16 cellular contexts compared by ENCODE assay signal in the genomic region with DNA sequence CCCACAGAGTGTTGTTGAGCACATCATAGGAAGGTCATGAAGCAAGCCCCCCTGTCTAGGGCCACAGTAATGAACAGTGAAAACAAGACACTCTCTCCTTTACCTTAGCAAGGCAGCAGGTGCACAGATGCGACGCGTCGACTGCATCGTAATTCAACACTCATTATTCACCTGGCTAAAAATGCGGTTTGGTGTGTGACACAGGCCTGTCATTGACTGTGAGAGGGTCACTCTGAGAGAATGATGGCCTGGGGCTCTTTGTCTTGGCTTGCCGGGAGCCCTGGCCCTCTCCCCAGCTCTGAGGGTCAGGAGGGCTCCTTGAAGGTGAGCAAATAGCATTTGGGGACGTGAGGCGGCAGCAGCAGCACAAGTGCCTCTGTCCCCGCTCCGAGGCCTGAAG. TPM values are rescaled to one million over a fixed set of nuclear protein-coding genes. Genes with fewer than 3 reads are reported as not detected.
A peak's percentile ranks its signal among the peaks of the same experiment; 100 is the strongest.
DNase-seq lines count a peak whose midpoint lies in the region; ATAC-seq, FAIRE-seq and TF ChIP-seq lines count a peak whose summit lies in the region.
"Had no signal": no experiment of that assay in that cellular context is flagged by ENCODE, and none has a peak within 500 bp of the region (broad histone marks: within the 10 kb centered on the region; RNA-seq: fewer than 3 reads in every experiment).

No MANE protein-coding gene starts in this region.

- H3K4me1 ChIP-seq in Caco-2 = peaks cover 89% of the 10 kb centered on the region
- H3K4me1 ChIP-seq in body of pancreas = peaks cover 85% of the 10 kb centered on the region
- peaks cover 52 to 72% of the 10 kb centered on the region in 2 donors for H3K4me1 ChIP-seq in neuronal stem cell (ENCODE audit: control insufficient read depth in 2 of 2, insufficient read depth in 1 of 2, low read depth in 1 of 2, low read length in 2 of 2)
- H3K4me1 ChIP-seq in kidney (ENCODE audit: control insufficient read depth in 1 of 2, insufficient read depth in 1 of 2, low read depth in 1 of 2, low read length in 2 of 2) = peaks cover 56 to 58% of the 10 kb centered on the region in 2 donors

- no peaks in the 10 kb centered on the region for H3K9me3 ChIP-seq in Caco-2
- no peaks in the 10 kb centered on the region for H3K9me3 ChIP-seq in body of pancreas
- no peaks in the 10 kb centered on the region for H3K9me3 ChIP-seq in neuronal stem cell (replicated peaks in 1 of 2; ENCODE audit: control insufficient read depth in 2 of 2, insufficient read depth in 1 of 2, low read depth in 1 of 2, low read length in 2 of 2)
- no peaks in the 10 kb centered on the region for H3K9me3 ChIP-seq in kidney (ENCODE audit: control insufficient read depth in 1 of 2, low read length in 2 of 2)
- H3K9me3 ChIP-seq: BLaER1, thoracic aorta had no signal

- no peak overlapping the region for H3K23ac ChIP-seq in neuronal stem cell (ENCODE audit: low read depth, low read length, poor library complexity)

- H3K27ac ChIP-seq in body of pancreas = peak overlapping the region; percentile 61 to 70 (median 64)
- no peak overlapping the region for H3K27ac ChIP-seq in neuronal stem cell (replicated peaks; ENCODE audit: low read length)
- H3K27ac ChIP-seq in kidney (ENCODE audit: low read depth in 2 of 2, low read length in 2 of 2) = no peak overlapping the region
- H3K27ac ChIP-seq: BLaER1, thoracic aorta had no signal

- H3K27me3 ChIP-seq in Caco-2 (replicated peaks; ENCODE audit: control insufficient read depth, insufficient read depth, low read length) = no peaks in the 10 kb centered on the region
- no peaks in the 10 kb centered on the region for H3K27me3 ChIP-seq in body of pancreas
- H3K27me3 ChIP-seq in neuronal stem cell (ENCODE audit: control insufficient read depth in 3 of 3, insufficient read depth in 3 of 3, low read depth in 1 of 3, low read length in 3 of 3) = no peaks in the 10 kb centered on the region
- H3K27me3 ChIP-seq: BLaER1 had no signal

- H3K4ac ChIP-seq in neuronal stem cell (ENCODE audit: low read length) = no peak overlapping the region

- H3K4me3 ChIP-seq in Caco-2 (ENCODE audit: low read depth, low read length) = no peak overlapping the region
- no peak overlapping the region for H3K4me3 ChIP-seq in body of pancreas
- H3K4me3 ChIP-seq in neuronal stem cell (ENCODE audit: low read length in 2 of 2) = no peak overlapping the region
- H3K4me3 ChIP-seq in kidney (ENCODE audit: low read length in 2 of 2) = no peak overlapping the region
- H3K4me3 ChIP-seq: BLaER1, thoracic aorta had no signal

- no peak overlapping the region for H2BK120ac ChIP-seq in neuronal stem cell (ENCODE audit: low read depth, low read length)

- H3K18ac ChIP-seq in neuronal stem cell (ENCODE audit: low read length) = peak overlapping the region; percentile 5

- POLR2A ChIA-PET in Caco-2 (lab: Charles Lee) = no interaction called here

- H3K14ac ChIP-seq in neuronal stem cell (ENCODE audit: low read length) = no peak overlapping the region

- no peak for ATAC-seq in body of pancreas

- H3K36me3 ChIP-seq in Caco-2 (ENCODE audit: control insufficient read depth, insufficient read depth, low read length) = no peaks in the 10 kb centered on the region
- H3K36me3 ChIP-seq in body of pancreas (replicated peaks in 1 of 2; ENCODE audit: insufficient read depth in 1 of 2, low read depth in 2 of 2) = no peaks in the 10 kb centered on the region
- H3K36me3 ChIP-seq in neuronal stem cell (replicated peaks in 1 of 2; ENCODE audit: control insufficient read depth in 2 of 2, insufficient read depth in 2 of 2, low read length in 2 of 2) = no peaks in the 10 kb centered on the region
- H3K36me3 ChIP-seq in kidney (ENCODE audit: control insufficient read depth in 1 of 2, insufficient read depth in 2 of 2, low read length in 2 of 2) = peaks cover 0 to 2% of the 10 kb centered on the region in 2 donors
- H3K36me3 ChIP-seq: BLaER1, thoracic aorta had no signal

- peak overlapping the region; percentile 56 for H2AK5ac ChIP-seq in neuronal stem cell (ENCODE audit: low read depth, low read length)

- H3K27ac Mint-ChIP-seq in Caco-2 (ENCODE audit: unreplicated experiment) = peak overlapping the region; percentile 19
- H3K27ac Mint-ChIP-seq: activated naive CD8-positive, alpha-beta T cell treated with anti-CD3 and anti-CD28 coated beads for 36 hours had no signal

- CTCF ChIA-PET in Caco-2 (lab: Charles Lee) = no interaction called here

- WGBS in body of pancreas, 2 donors = 88 to 89% methylated on average over 10 to 11 of the region's 11 CpGs
- WGBS in neuronal stem cell (ENCODE audit: extremely low coverage in 2 of 2, insufficient read length in 2 of 2, insufficient replicate concordance in 1 of 2), 2 donors = no CpG with 5 or more reads among the region's 11 CpGs

- no peak overlapping the region for H2BK5ac ChIP-seq in neuronal stem cell (ENCODE audit: low read length)

- no peaks in the 10 kb centered on the region for H3K9me3 Mint-ChIP-seq in Caco-2 (ENCODE audit: unreplicated experiment)
- H3K9me3 Mint-ChIP-seq: activated naive CD8-positive, alpha-beta T cell treated with anti-CD3 and anti-CD28 coated beads for 36 hours had no signal

- TF ChIP-seq CTCF in Caco-2 (IDR thresholded peaks at IDR 0.05; ENCODE audit: insufficient read depth in 1 of 2, low read depth in 1 of 2, low read length in 1 of 2, severe bottlenecking in 1 of 2, unreplicated experiment in 1 of 2) = no peak
- no peak for TF ChIP-seq CTCF in body of pancreas (IDR thresholded peaks at IDR 0.05)
- TF ChIP-seq CTCF in kidney (IDR thresholded peaks at IDR 0.05; ENCODE audit: borderline replicate concordance, extremely low read depth, insufficient read depth) = no peak
- no peak for TF ChIP-seq CTCF in D721Med (IDR thresholded peaks at IDR 0.05; ENCODE audit: insufficient read depth, missing control alignments)

- intact Hi-C loops in Caco-2 (cut with micrococcal nuclease; ENCODE audit: unreplicated experiment) (no loop called here), body of pancreas (cut with DNase I) (no loop called here), kidney (cut with DNase I) (no loop called here)

- no peaks in the 10 kb centered on the region for H3K79me1 ChIP-seq in neuronal stem cell (ENCODE audit: low read depth, low read length)

- no peak overlapping the region for H3K4me3 Mint-ChIP-seq in Caco-2 (ENCODE audit: unreplicated experiment)
- H3K4me3 Mint-ChIP-seq: activated naive CD8-positive, alpha-beta T cell treated with anti-CD3 and anti-CD28 coated beads for 36 hours had no signal

- H2BK12ac ChIP-seq in neuronal stem cell (ENCODE audit: low read length) = no peak overlapping the region

- no peaks in the 10 kb centered on the region for H3K27me3 Mint-ChIP-seq in Caco-2 (ENCODE audit: insufficient read depth, unreplicated experiment)
- H3K27me3 Mint-ChIP-seq: activated naive CD8-positive, alpha-beta T cell treated with anti-CD3 and anti-CD28 coated beads for 36 hours had no signal

- no peak overlapping the region for H2BK15ac ChIP-seq in neuronal stem cell (ENCODE audit: low read length)

- no TSS peak for BruUV-seq in Caco-2 (replicated peaks; lab: Mats Ljungman, UMichigan)

- no peak overlapping the region for H4K8ac ChIP-seq in neuronal stem cell (ENCODE audit: low read depth, low read length)

- no peak for TF ChIP-seq POLR2A in body of pancreas (IDR thresholded peaks at IDR 0.05)

- H3K9ac ChIP-seq in neuronal stem cell (ENCODE audit: low read depth, low read length, poor library complexity) (no peak overlapping the region), kidney (ENCODE audit: low read length in 2 of 2) (peak overlapping the region in 1 of 2 donors; percentile 3)
- H3K9ac ChIP-seq: BLaER1 had no signal

- H4K91ac ChIP-seq in neuronal stem cell (ENCODE audit: low read depth, low read length, poor library complexity) = no peak overlapping the region

- FAIRE-seq in kidney (lab: Jason Lieb, UNC) (no peak), D721Med (lab: Jason Lieb, UNC) (no peak)
- FAIRE-seq: endometrium had no signal

- peaks cover 31% of the 10 kb centered on the region for H3K36me3 Mint-ChIP-seq in Caco-2 (ENCODE audit: insufficient read depth, unreplicated experiment)
- H3K36me3 Mint-ChIP-seq: activated naive CD8-positive, alpha-beta T cell treated with anti-CD3 and anti-CD28 coated beads for 36 hours had no signal

- DNase-seq in Caco-2 (no peak), NCI-H2029 (lab: John Stamatoyannopoulos, UW) (peak; percentile 40), body of pancreas (no peak), neuronal stem cell (ENCODE audit: low spot score) (no peak), CD1c-positive myeloid dendritic cell (ENCODE audit: extremely low spot score) (no peak), kidney (no peak), DMS 273 (lab: John Stamatoyannopoulos, UW; ENCODE audit: unreplicated experiment) (no peak), D721Med (ENCODE audit: insufficient read length, low spot score) (no peak)
- DNase-seq: activated CD4-positive, CD25-positive, alpha-beta regulatory T cell treated with anti-CD3 and anti-CD28 coated beads, Interleukin-2, amount 50 U/mL, for 72 hours; activated naive CD8-positive, alpha-beta T cell treated with anti-CD3 and anti-CD28 coated beads for 36 hours; central memory CD4-positive, alpha-beta T cell; NCI-H2227 treated with DMSO at 0.1 percent for 48 hours; stimulated activated CD4-positive, alpha-beta T cell treated with anti-CD3 and anti-CD28 coated beads, Interleukin-15, amount 100 ng/mL, for 24 hours had no signal

- peaks cover 51% of the 10 kb centered on the region for H3K4me1 Mint-ChIP-seq in Caco-2 (ENCODE audit: low read depth, unreplicated experiment)
- H3K4me1 Mint-ChIP-seq: activated naive CD8-positive, alpha-beta T cell treated with anti-CD3 and anti-CD28 coated beads for 36 hours had no signal

- H2AFZ ChIP-seq in neuronal stem cell (ENCODE audit: low read length) = no peak overlapping the region

- no peak overlapping the region for H3K4me2 ChIP-seq in neuronal stem cell (ENCODE audit: insufficient read depth, low read length, poor library complexity, severe bottlenecking)
- H3K4me2 ChIP-seq: BLaER1 had no signal

RNA-seq across cellular contexts. Expression of gene SHB, which starts 46.8 kb away (rescaled TPM):
- 18.3 and 18.4 TPM in 2 replicates for total RNA-seq in Caco-2 (2022)
- total RNA-seq in body of pancreas = 10 to 100 TPM; 25.2 to 29.3 TPM
- polyA plus RNA-seq in neuronal stem cell (2013, experiment 1 of 2) = 2.1 TPM
- polyA plus RNA-seq in neuronal stem cell (2013, experiment 2 of 2) = 1.9 TPM
- total RNA-seq in kidney = 39.8 TPM
- 16.4 TPM for polyA plus RNA-seq in kidney (ENCODE audit: insufficient read depth, low read depth, low replicate concordance)

Comparison
In these comparisons a context has a peak if more than half of its experiments do, and no peak if none do; other contexts are left out.
1. H3K27ac ChIP-seq: peak in body of pancreas (4 of 4); none in neuronal stem cell (single experiment) and kidney (0 of 2).